Comparison of ENCODE assay signal across 26 cellular contexts in the genomic region with DNA sequence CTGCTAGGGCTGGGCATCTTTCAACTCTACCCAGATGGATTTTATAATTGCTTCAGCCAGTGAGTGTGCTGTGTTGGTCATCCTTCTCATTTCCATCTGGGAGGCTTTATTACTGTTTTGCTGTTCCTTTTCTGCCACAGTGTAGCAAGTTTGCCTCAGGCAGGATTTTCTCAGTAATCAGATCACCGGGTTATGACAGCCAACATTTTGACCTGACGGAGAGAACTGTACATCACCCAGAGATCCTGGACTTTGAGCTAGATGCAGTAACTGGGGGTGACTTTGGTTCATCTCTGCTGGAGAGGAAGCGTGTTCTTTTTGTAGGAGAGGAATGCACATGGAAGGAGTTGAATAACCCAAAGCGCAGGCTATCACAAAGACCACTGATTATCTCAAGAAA.
DNase-seq lines count a peak whose midpoint lies in the region; ATAC-seq and TF ChIP-seq lines count a peak whose summit lies in the region.
"Had no signal": no experiment of that assay in that cellular context is flagged by ENCODE, and none has a peak within 500 bp of the region (broad histone marks: within the 10 kb centered on the region; RNA-seq: fewer than 3 reads in every experiment).

No MANE protein-coding gene starts in this region.

- no peak overlapping the region for H2AFZ ChIP-seq in osteoblast (ENCODE audit: low read length)

- H3K27ac ChIP-seq in osteoblast (ENCODE audit: low read depth, low read length) (no peak overlapping the region), right atrium auricular region (no peak overlapping the region)
- H3K27ac ChIP-seq: C4-2B, SJCRH30 had no signal

- H3K9me3 Mint-ChIP-seq in activated T-helper 17 cell treated with anti-CD3 and anti-CD28 coated beads, Interleukin-2, amount 50 U/mL, for 72 hours, result peaks cover 13% of the 10 kb centered on the region

- H3K4me1 Mint-ChIP-seq in activated T-helper 17 cell treated with anti-CD3 and anti-CD28 coated beads, Interleukin-2, amount 50 U/mL, for 72 hours, result no peaks in the 10 kb centered on the region

- no peaks in the 10 kb centered on the region for H4K20me1 ChIP-seq in osteoblast (ENCODE audit: insufficient read depth, low read length)

- no peaks in the 10 kb centered on the region for H3K27me3 ChIP-seq in adipocyte (replicated peaks; ENCODE audit: control insufficient read depth, insufficient read depth, low read length)
- no peaks in the 10 kb centered on the region for H3K27me3 ChIP-seq in osteoblast (ENCODE audit: insufficient read depth, low read length)
- H3K27me3 ChIP-seq in right atrium auricular region, result no peaks in the 10 kb centered on the region
- H3K27me3 ChIP-seq: SJCRH30 had no signal

- H3K4me2 ChIP-seq in osteoblast (ENCODE audit: insufficient read depth, low read length), result no peak overlapping the region

- no peaks in the 10 kb centered on the region for H3K79me2 ChIP-seq in osteoblast (ENCODE audit: insufficient read depth, low read length)

- DNase-seq in adipocyte (ENCODE audit: low read depth) (peak; percentile 31), left kidney (ENCODE audit: low read depth, low spot score) (peak; percentile 3), osteoblast (ENCODE audit: insufficient read length, low spot score, missing footprints) (peak; percentile 2), SW480 (ENCODE audit: low spot score) (no peak), right atrium auricular region (ENCODE audit: low spot score) (no peak)
- DNase-seq: Caco-2; CD8-positive, alpha-beta T cell; EL; GDM1; GOT3; HCEC 1CT; Karpas-422; MV-4-11; NCI-H1105; NCI-H1436 treated with DMSO at 0.1 percent for 48 hours; NCI-H187 treated with DMSO at 0.1 percent for 48 hours; NCI-H446; NCI-H524 treated with DMSO at 0.1 percent for 48 hours; NCI-H774; SJCRH30 had no signal

- no peaks in the 10 kb centered on the region for H3K27me3 Mint-ChIP-seq in activated T-helper 17 cell treated with anti-CD3 and anti-CD28 coated beads, Interleukin-2, amount 50 U/mL, for 72 hours

- H3K36me3 Mint-ChIP-seq in activated T-helper 17 cell treated with anti-CD3 and anti-CD28 coated beads, Interleukin-2, amount 50 U/mL, for 72 hours (ENCODE audit: low read depth), result no peaks in the 10 kb centered on the region
- H3K36me3 Mint-ChIP-seq: CD8-positive, alpha-beta T cell had no signal

- peaks cover 18% of the 10 kb centered on the region for H3K4me1 ChIP-seq in adipocyte (ENCODE audit: control insufficient read depth, insufficient read depth, low read length)
- peaks cover 13% of the 10 kb centered on the region for H3K4me1 ChIP-seq in osteoblast (ENCODE audit: insufficient read depth, low read length)
- peaks cover 0 to 14% of the 10 kb centered on the region in 2 donors for H3K4me1 ChIP-seq in right atrium auricular region

- no peak overlapping the region for H3K27ac Mint-ChIP-seq in activated T-helper 17 cell treated with anti-CD3 and anti-CD28 coated beads, Interleukin-2, amount 50 U/mL, for 72 hours
- H3K27ac Mint-ChIP-seq: CD8-positive, alpha-beta T cell had no signal

- no peak overlapping the region for H3K4me3 ChIP-seq in adipocyte (ENCODE audit: low read length)
- H3K4me3 ChIP-seq in osteoblast (ENCODE audit: insufficient read depth, low read length), result no peak overlapping the region
- no peak overlapping the region for H3K4me3 ChIP-seq in right atrium auricular region
- H3K4me3 ChIP-seq: GM12878, SJCRH30 had no signal

- TF ChIP-seq CTCF in osteoblast (IDR thresholded peaks at IDR 0.05; ENCODE audit: extremely low read depth, low read depth, low read length), result no peak
- TF ChIP-seq CTCF in right atrium auricular region (IDR thresholded peaks at IDR 0.05), result no peak

- H3K9ac ChIP-seq in adipocyte (ENCODE audit: low read length), result no peak overlapping the region

- H3K36me3 ChIP-seq in adipocyte (ENCODE audit: control insufficient read depth, insufficient read depth, low read length, severe bottlenecking) (no peaks in the 10 kb centered on the region), osteoblast (ENCODE audit: insufficient read depth, low read length) (no peaks in the 10 kb centered on the region), right atrium auricular region (no peaks in the 10 kb centered on the region)
- H3K36me3 ChIP-seq: SJCRH30 had no signal

- ATAC-seq in activated T-helper 17 cell treated with anti-CD3 and anti-CD28 coated beads, Interleukin-2, amount 50 U/mL, for 72 hours (replicated peaks), result no peak
- no peak for ATAC-seq in GM18861 (IDR thresholded peaks at IDR 0.05; ENCODE audit: unreplicated experiment)
- ATAC-seq: CD8-positive, alpha-beta T cell; GM12878; Right ventricle myocardium inferior; SK-N-SH treated with all-trans-retinoic acid at 6 μM for 48 hours had no signal

- H3K4me3 Mint-ChIP-seq in activated T-helper 17 cell treated with anti-CD3 and anti-CD28 coated beads, Interleukin-2, amount 50 U/mL, for 72 hours, result no peak overlapping the region
- H3K4me3 Mint-ChIP-seq: CD8-positive, alpha-beta T cell had no signal

- H3K9me3 ChIP-seq in adipocyte (ENCODE audit: control insufficient read depth, low read length) (no peaks in the 10 kb centered on the region), osteoblast (ENCODE audit: low read depth, low read length) (no peaks in the 10 kb centered on the region), right atrium auricular region (peaks cover 0 to 16% of the 10 kb centered on the region in 2 donors)
- H3K9me3 ChIP-seq: Caco-2, SJCRH30 had no signal

Comparison
In these comparisons a context has a peak if more than half of its experiments do, and no peak if none do; other contexts are left out.
1. DNase-seq: peak in adipocyte (single experiment), left kidney (single experiment) and osteoblast (single experiment); none in SW480 (single experiment) and right atrium auricular region (single experiment).